20 cellular contexts compared by ENCODE assay signal in genomic region chr9:133104718-133105460, GRCh38. TPM values are rescaled to one million over a fixed set of nuclear protein-coding genes. Genes with fewer than 3 reads are reported as not detected.
DNase-seq lines count a peak whose midpoint lies in the region; ATAC-seq, FAIRE-seq and TF ChIP-seq lines count a peak whose summit lies in the region.
"Had no signal": no experiment of that assay in that cellular context is flagged by ENCODE, and none has a peak within 500 bp of the region (broad histone marks: within the 10 kb centered on the region; RNA-seq: fewer than 3 reads in every experiment).

No MANE protein-coding gene starts in this region.

- H3K4me1 ChIP-seq in right atrium auricular region (peaks cover 0 to 7% of the 10 kb centered on the region in 2 donors), pancreas (no peaks in the 10 kb centered on the region), prostate gland (replicated peaks) (no peaks in the 10 kb centered on the region)
- H3K4me1 ChIP-seq: SJCRH30 had no signal

- H3K36me3 ChIP-seq in right atrium auricular region, result peaks cover 95% of the 10 kb centered on the region
- H3K36me3 ChIP-seq in pancreas, result peaks cover 9 to 79% (median 65%) of the 10 kb centered on the region in 3 donors
- H3K36me3 ChIP-seq in prostate gland, result peaks cover 33 to 51% of the 10 kb centered on the region in 2 donors

- no peaks in the 10 kb centered on the region for H3K9me3 Mint-ChIP-seq in endothelial cell (ENCODE audit: unreplicated experiment)
- H3K9me3 Mint-ChIP-seq: activated CD4-positive, alpha-beta T cell treated with anti-CD3 and anti-CD28 coated beads, Interleukin-2, amount 10 ng/mL, durations not matched to agents 7 days and 5 days; activated naive CD8-positive, alpha-beta T cell treated with anti-CD3 and anti-CD28 coated beads, Interleukin-2, amount 10 ng/mL, durations not matched to agents 7 days and 5 days; GM23338 had no signal

- DNase-seq in left cardiac atrium (peak; percentile 10), right atrium auricular region (ENCODE audit: low spot score) (no peak), endothelial cell (ENCODE audit: low spot score) (no peak), pancreas (peak in 4 of 6 donors; percentile 14 to 59 (median 40)), prostate gland (ENCODE audit: low spot score) (no peak), D341Med (ENCODE audit: low spot score) (no peak)
- no peak for DNase-seq in central memory CD4-positive, alpha-beta T cell
- DNase-seq: activated CD4-positive, alpha-beta T cell treated with anti-CD3 and anti-CD28 coated beads, Interleukin-2, amount 10 ng/mL, durations not matched to agents 7 days and 5 days; activated naive CD8-positive, alpha-beta T cell treated with anti-CD3 and anti-CD28 coated beads, Interleukin-2, amount 10 ng/mL, durations not matched to agents 7 days and 5 days; activated T-cell treated with anti-CD3 and anti-CD28 coated beads, Interleukin-2, amount 50 U/mL, for 48 hours; DMS79; left ventricle myocardium inferior; NCI-H187; NCI-H748 treated with DMSO at 0.1 percent for 48 hours; SJCRH30; stimulated activated CD4-positive, alpha-beta T cell treated with anti-CD3 and anti-CD28 coated beads, Interleukin-12 subunit alpha, Interleukin-12 subunit beta, amount 100 ng/mL, for 4 hours had no signal

- H3K27me3 Mint-ChIP-seq in endothelial cell (ENCODE audit: unreplicated experiment), result no peaks in the 10 kb centered on the region
- H3K27me3 Mint-ChIP-seq: activated CD4-positive, alpha-beta T cell treated with anti-CD3 and anti-CD28 coated beads, Interleukin-2, amount 10 ng/mL, durations not matched to agents 7 days and 5 days; activated naive CD8-positive, alpha-beta T cell treated with anti-CD3 and anti-CD28 coated beads, Interleukin-2, amount 10 ng/mL, durations not matched to agents 7 days and 5 days had no signal

- H3K4me1 Mint-ChIP-seq in endothelial cell (ENCODE audit: unreplicated experiment), result no peaks in the 10 kb centered on the region

- intact Hi-C loops in left cardiac atrium (cut with DNase I), result loop anchor here in 1 of 2 donors (2.0 kb wide), 1 partner anchor 40 kb away; no protein-coding TSS in a partner anchor
- intact Hi-C loops in pancreas (cut with DNase I), result loop anchor here in 2 of 3 donors (5.0 kb wide), 2 partner anchors 37 to 63 kb away; no protein-coding TSS in a partner anchor
- intact Hi-C loops in prostate gland (cut with DNase I), result loop anchor here (1.0 kb wide), 1 partner anchor 40 kb away; no protein-coding TSS in a partner anchor

- no peak for TF ChIP-seq POLR2A in prostate gland (IDR thresholded peaks at IDR 0.05)

- H3K4me3 ChIP-seq in right atrium auricular region, result no peak overlapping the region
- no peak overlapping the region for H3K4me3 ChIP-seq in pancreas
- H3K4me3 ChIP-seq in prostate gland, result no peak overlapping the region
- H3K4me3 ChIP-seq: body of pancreas, GM23338, left ventricle myocardium inferior, SJCRH30 had no signal

- FAIRE-seq in pancreas (lab: Jason Lieb, UNC), result no peak
- FAIRE-seq: colon, GM12891 had no signal

- peak overlapping the region; percentile 24 for H3K27ac Mint-ChIP-seq in endothelial cell (ENCODE audit: unreplicated experiment)
- H3K27ac Mint-ChIP-seq: activated naive CD8-positive, alpha-beta T cell treated with anti-CD3 and anti-CD28 coated beads, Interleukin-2, amount 10 ng/mL, durations not matched to agents 7 days and 5 days; GM23338 had no signal

- H3K27me3 ChIP-seq in right atrium auricular region, result no peaks in the 10 kb centered on the region
- no peaks in the 10 kb centered on the region for H3K27me3 ChIP-seq in pancreas
- H3K27me3 ChIP-seq in prostate gland (replicated peaks; ENCODE audit: insufficient read depth), result no peaks in the 10 kb centered on the region
- H3K27me3 ChIP-seq: body of pancreas, SJCRH30 had no signal

- WGBS in pancreas, 2 donors, result 86 to 90% methylated on average over 15 of the region's 15 CpGs
- WGBS in prostate gland, result 79% methylated on average over 15 of the region's 15 CpGs

- ATAC-seq in left cardiac atrium (no peak), pancreas (no peak)
- ATAC-seq: body of pancreas had no signal

- H3K4me3 Mint-ChIP-seq in endothelial cell (ENCODE audit: unreplicated experiment), result no peak overlapping the region
- H3K4me3 Mint-ChIP-seq: activated CD4-positive, alpha-beta T cell treated with anti-CD3 and anti-CD28 coated beads, Interleukin-2, amount 10 ng/mL, durations not matched to agents 7 days and 5 days; activated naive CD8-positive, alpha-beta T cell treated with anti-CD3 and anti-CD28 coated beads, Interleukin-2, amount 10 ng/mL, durations not matched to agents 7 days and 5 days; GM23338 had no signal

- H3K27ac ChIP-seq in right atrium auricular region, result no peak overlapping the region
- H3K27ac ChIP-seq in pancreas, result no peak overlapping the region
- no peak overlapping the region for H3K27ac ChIP-seq in prostate gland
- H3K27ac ChIP-seq: body of pancreas, left ventricle myocardium inferior, SJCRH30 had no signal

- peaks cover 32% of the 10 kb centered on the region for H3K36me3 Mint-ChIP-seq in endothelial cell (ENCODE audit: low read depth, unreplicated experiment)

- H3K9me3 ChIP-seq in right atrium auricular region (no peaks in the 10 kb centered on the region), pancreas (no peaks in the 10 kb centered on the region), prostate gland (no peaks in the 10 kb centered on the region)
- H3K9me3 ChIP-seq: body of pancreas, left ventricle myocardium inferior, SJCRH30 had no signal

- no peak for TF ChIP-seq CTCF in right atrium auricular region (IDR thresholded peaks at IDR 0.05)
- no peak for TF ChIP-seq CTCF in endothelial cell (IDR thresholded peaks at IDR 0.05; ENCODE audit: unreplicated experiment)
- no peak for TF ChIP-seq CTCF in pancreas (IDR thresholded peaks at IDR 0.05)
- no peak for TF ChIP-seq CTCF in prostate gland (IDR thresholded peaks at IDR 0.05)

RNA-seq across cellular contexts. Expression of gene RALGDS, which starts 16.2 kb away (rescaled TPM):
- total RNA-seq in left cardiac atrium (10 to 100 TPM; 27.0 to 29.3 TPM), right atrium auricular region (10 to 100 TPM; 26.7 to 30.1 TPM), endothelial cell (ENCODE audit: unreplicated experiment) (80.6 TPM), pancreas (10 to 100 TPM; 16.1 to 31.9 (median 20.3) TPM), prostate gland (10 to 100 TPM; 49.6 to 77.4 TPM)
- 10 to 100 TPM; 56.0 to 69.7 TPM for polyA plus RNA-seq in pancreas

RNA-seq across cellular contexts. Expression of gene CEL, which starts 43.1 kb away (rescaled TPM):
- total RNA-seq in left cardiac atrium, result 1 to 10 TPM; 2.5 to 8.8 TPM
- 1 to 10 TPM in 1 of 2 donors, under 1 TPM in 1; 0.94 to 1.9 TPM for total RNA-seq in right atrium auricular region
- total RNA-seq in endothelial cell (ENCODE audit: unreplicated experiment), result 4.2 TPM
- over 10,000 TPM; 11,290 to 24,413 (median 19,239) TPM for total RNA-seq in pancreas
- polyA plus RNA-seq in pancreas, result 1,000 to 10,000 TPM; 2,560 to 4,565 TPM
- 1 to 10 TPM; 1.7 to 2.8 TPM for total RNA-seq in prostate gland

RNA-seq across cellular contexts. Expression of gene GBGT1, which starts 58.8 kb away (rescaled TPM):
- total RNA-seq in left cardiac atrium (10 to 100 TPM; 10.8 to 12.8 TPM), right atrium auricular region (10 to 100 TPM; 15.5 to 16.8 TPM), endothelial cell (ENCODE audit: unreplicated experiment) (98.4 TPM), pancreas (10 to 100 TPM in 1 of 6 donors, 1 to 10 TPM in 5; 1.5 to 11.9 (median 3.1) TPM), prostate gland (10 to 100 TPM; 10.7 to 14.0 TPM)
- 1 to 10 TPM; 4.5 to 4.6 TPM for polyA plus RNA-seq in pancreas

Comparison
In these comparisons a context has a peak if more than half of its experiments do, and no peak if none do; other contexts are left out.
1. DNase-seq: peak in left cardiac atrium (single experiment) and pancreas (4 of 6); none in right atrium auricular region (single experiment), endothelial cell (single experiment), prostate gland (single experiment), D341Med (single experiment) and central memory CD4-positive, alpha-beta T cell (single experiment).
2. RNA of gene CEL, which starts 43.1 kb away (total RNA-seq): 11,290 to 24,413 TPM in pancreas; 2.5 to 8.8 TPM in left cardiac atrium, 4.2 TPM in endothelial cell (single experiment), 1.7 to 2.8 TPM in prostate gland and 0.94 to 1.9 TPM in right atrium auricular region; every median in the first group is over 1,000 times any median in the second.